ENCODE assay signal across 8 cellular contexts in genomic region chr12:121241203-121241970, GRCh38. TPM values are rescaled to one million over a fixed set of nuclear protein-coding genes. Genes with fewer than 3 reads are reported as not detected.
DNase-seq lines count a peak whose midpoint lies in the region; ATAC-seq and TF ChIP-seq lines count a peak whose summit lies in the region.
"Had no signal": no experiment of that assay in that cellular context is flagged by ENCODE, and none has a peak within 500 bp of the region (broad histone marks: within the 10 kb centered on the region; RNA-seq: fewer than 3 reads in every experiment).

No MANE protein-coding gene starts in this region.

- no peaks in the 10 kb centered on the region for H3K79me2 ChIP-seq in GM23338 (replicated peaks; ENCODE audit: insufficient read depth)

- peaks cover 17% of the 10 kb centered on the region; the same call in 1 of the 2 replicates for H3K4me1 ChIP-seq in GM23338 (ENCODE audit: insufficient read depth)
- H3K4me1 ChIP-seq in left ventricle myocardium inferior, result peaks cover 17% of the 10 kb centered on the region

- TF ChIP-seq CTCF in GM23338 (conservative IDR thresholded peaks at IDR 0.05; ENCODE audit: low read depth in 2 of 2) (0 out of 4 replicates have a peak, but pooled peaks of 1 of the 2 experiments have one; percentile 13), left ventricle myocardium inferior (IDR thresholded peaks at IDR 0.05; ENCODE audit: borderline replicate concordance) (no peak)

- H3K4me2 ChIP-seq in GM23338, result no peak overlapping the region

- no peaks in the 10 kb centered on the region for H3K9me3 Mint-ChIP-seq in GM23338
- H3K9me3 Mint-ChIP-seq in stimulated activated memory B cell treated with anti-CD40 and anti-IgM and Interleukin-4, amounts not matched to agents 10 μg/mL and 1 μg/mL and 100 μg/mL, for 72 hours, result no peaks in the 10 kb centered on the region

- no peak overlapping the region for H3K27ac ChIP-seq in GM23338 (ENCODE audit: low read depth)
- H3K27ac ChIP-seq in left ventricle myocardium inferior (replicated peaks), result peak overlapping the region; percentile 60

- H3K4me1 Mint-ChIP-seq in GM23338, result peaks cover 36% of the 10 kb centered on the region
- H3K4me1 Mint-ChIP-seq in stimulated activated memory B cell treated with anti-CD40 and anti-IgM and Interleukin-4, amounts not matched to agents 10 μg/mL and 1 μg/mL and 100 μg/mL, for 72 hours, result peaks cover 27% of the 10 kb centered on the region

- in situ Hi-C loops in SK-MEL-5 (cut with HindIII; ENCODE audit: low pct_unique_long_range_greater_than_20kb, low sequenced_read_pairs), result no loop called here

- H3K36me3 Mint-ChIP-seq in GM23338 (ENCODE audit: low read depth), result peaks cover 17% of the 10 kb centered on the region
- peaks cover 20% of the 10 kb centered on the region for H3K36me3 Mint-ChIP-seq in stimulated activated memory B cell treated with anti-CD40 and anti-IgM and Interleukin-4, amounts not matched to agents 10 μg/mL and 1 μg/mL and 100 μg/mL, for 72 hours

- no peaks in the 10 kb centered on the region; the same call in 1 of the 2 replicates for H3K9me2 ChIP-seq in GM23338 (ENCODE audit: insufficient read depth)

- DNase-seq in GM23338 (ENCODE audit: low spot score) (no peak), SK-MEL-5 (ENCODE audit: low read depth, low spot score) (peak; percentile 25), left ventricle myocardium inferior (no peak), NCI-H345 treated with DMSO at 0.1 percent for 48 hours (lab: John Stamatoyannopoulos, UW; ENCODE audit: unreplicated experiment) (no peak)
- DNase-seq: cortex of kidney had no signal

- ATAC-seq in GM23338 (no peak; the same call in 1 of the 3 replicates), HG02840 (IDR thresholded peaks at IDR 0.05; ENCODE audit: low FRiP score, unreplicated experiment) (no peak), HG02610 (IDR thresholded peaks at IDR 0.05; ENCODE audit: unreplicated experiment) (no peak)
- ATAC-seq in stimulated activated memory B cell treated with anti-CD40 and anti-IgM and Interleukin-4, amounts not matched to agents 10 μg/mL and 1 μg/mL and 100 μg/mL, for 72 hours, result no peak

- H3K27ac Mint-ChIP-seq in GM23338, result peak overlapping the region; percentile 72; the same call in 1 of the 2 replicates
- peak overlapping the region; percentile 84 for H3K27ac Mint-ChIP-seq in stimulated activated memory B cell treated with anti-CD40 and anti-IgM and Interleukin-4, amounts not matched to agents 10 μg/mL and 1 μg/mL and 100 μg/mL, for 72 hours

- peaks cover 12% of the 10 kb centered on the region for H3K27me3 Mint-ChIP-seq in GM23338 (ENCODE audit: insufficient read depth, low read depth, poor library complexity)
- H3K27me3 Mint-ChIP-seq in stimulated activated memory B cell treated with anti-CD40 and anti-IgM and Interleukin-4, amounts not matched to agents 10 μg/mL and 1 μg/mL and 100 μg/mL, for 72 hours, result no peaks in the 10 kb centered on the region

- no peaks in the 10 kb centered on the region; the same call in 1 of the 2 replicates for H4K20me1 ChIP-seq in GM23338 (replicated peaks; ENCODE audit: insufficient read depth)

- no peaks in the 10 kb centered on the region for H3F3A ChIP-seq in GM23338 (replicated peaks; ENCODE audit: low read depth)

- H3K4me3 ChIP-seq in GM23338 (no peak overlapping the region), left ventricle myocardium inferior (peak overlapping the region; percentile 49)

- no peaks in the 10 kb centered on the region for H3K27me3 ChIP-seq in GM23338 (ENCODE audit: insufficient read depth)
- H3K27me3 ChIP-seq in left ventricle myocardium inferior (ENCODE audit: low read depth), result no peaks in the 10 kb centered on the region

- no peak overlapping the region for H2AFZ ChIP-seq in GM23338

- no peak overlapping the region for H3K4me3 Mint-ChIP-seq in GM23338
- peak overlapping the region; percentile 60 for H3K4me3 Mint-ChIP-seq in stimulated activated memory B cell treated with anti-CD40 and anti-IgM and Interleukin-4, amounts not matched to agents 10 μg/mL and 1 μg/mL and 100 μg/mL, for 72 hours

- intact Hi-C loops in left ventricle myocardium inferior (cut with micrococcal nuclease), result no loop called here

- no peaks in the 10 kb centered on the region for H3K36me3 ChIP-seq in GM23338 (ENCODE audit: insufficient read depth)
- H3K36me3 ChIP-seq in left ventricle myocardium inferior, result peaks cover 45% of the 10 kb centered on the region

- H3K9me3 ChIP-seq in left ventricle myocardium inferior (replicated peaks), result no peaks in the 10 kb centered on the region

TF ChIP-seq in GM23338, 12 proteins besides CTCF, POLR2A, EP300 and RAD21 (continues in another document):
- TF ChIP-seq EZH2 (IDR thresholded peaks at IDR 0.05; ENCODE audit: low read depth, unreplicated experiment), result no peak
- no peak for TF ChIP-seq ZNF114 (CRISPR knock-in tag; IDR thresholded peaks at IDR 0.05)
- no peak for TF ChIP-seq ZNF331 (CRISPR knock-in tag; IDR thresholded peaks at IDR 0.05; ENCODE audit: low read depth)
- no peak for TF ChIP-seq NANOG (IDR thresholded peaks at IDR 0.05; ENCODE audit: borderline replicate concordance)
- TF ChIP-seq CREB1 (CRISPR knock-in tag; IDR thresholded peaks at IDR 0.05; ENCODE audit: low read depth), result no peak
- no peak for TF ChIP-seq REST (IDR thresholded peaks at IDR 0.05; ENCODE audit: unreplicated experiment)

RNA-seq across cellular contexts. Expression of gene P2RX4, which starts 31.5 kb away (rescaled TPM):
- 18.9 and 19.5 TPM in 2 replicates for total RNA-seq in GM23338 (2014; rRNA removed; shearing (Covaris generic))
- polyA plus RNA-seq in GM23338 (2016; fragmentation: Nextera tagmentation; extraction: Ambion mirVana), result 5.6 and 5.9 TPM in 2 replicates
- total RNA-seq in SK-MEL-5 (2014; rRNA removed; shearing (Covaris generic)), result 158 and 169 TPM in 2 replicates
- polyA plus RNA-seq in SK-MEL-5 (2015; cell fraction: cytosol; rRNA removed), result 274 and 290 TPM in 2 replicates
- 78.0 and 87.2 TPM in 2 replicates for polyA plus RNA-seq in SK-MEL-5 (2015; cell fraction: nucleus; rRNA removed)
- total RNA-seq in left ventricle myocardium inferior, result 4.7 TPM

RNA-seq across cellular contexts. Expression of gene CAMKK2, which starts 55.1 kb away (rescaled TPM):
- 18.5 and 26.4 TPM in 2 replicates for total RNA-seq in GM23338 (2014; rRNA removed; shearing (Covaris generic))
- 9.5 and 10.3 TPM in 2 replicates for polyA plus RNA-seq in GM23338 (2016; fragmentation: Nextera tagmentation; extraction: Ambion mirVana)
- 9.1 and 9.8 TPM in 2 replicates for total RNA-seq in SK-MEL-5 (2014; rRNA removed; shearing (Covaris generic))
- polyA plus RNA-seq in SK-MEL-5 (2015; cell fraction: cytosol; rRNA removed), result 24.0 and 26.4 TPM in 2 replicates
- 18.1 and 29.0 TPM in 2 replicates for polyA plus RNA-seq in SK-MEL-5 (2015; cell fraction: nucleus; rRNA removed)
- 13.3 TPM for total RNA-seq in left ventricle myocardium inferior
